ENCODE assay signal across 35 cellular contexts in the genomic region with DNA sequence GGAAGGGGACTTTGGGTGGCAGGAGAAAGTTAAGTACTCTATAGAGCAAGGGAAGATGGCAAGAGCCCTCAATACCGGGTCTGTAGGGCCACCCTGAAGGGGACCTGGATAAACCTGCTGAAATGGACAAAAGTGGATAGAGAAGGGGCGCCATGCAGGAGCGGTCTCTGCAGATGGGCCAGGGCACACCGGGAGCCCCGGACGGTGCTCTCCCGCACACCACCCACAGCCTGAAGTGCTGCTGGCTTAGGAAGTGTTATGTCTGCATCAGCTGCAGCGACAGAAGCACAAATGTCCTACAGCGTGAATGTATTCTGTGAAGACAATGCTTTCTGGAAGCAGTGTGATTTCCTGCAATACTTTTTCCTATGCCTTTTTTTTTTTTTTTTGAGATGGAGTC.
"Had no signal": no experiment of that assay in that cellular context is flagged by ENCODE, and none has a peak within 500 bp of the region (broad histone marks: within the 10 kb centered on the region; RNA-seq: fewer than 3 reads in every experiment).

No MANE protein-coding gene starts in this region.

- H3K9me3 Mint-ChIP-seq: activated CD4-positive, alpha-beta memory T cell treated with anti-CD3 and anti-CD28 coated beads for 36 hours; activated naive CD4-positive, alpha-beta T cell treated with anti-CD3 and anti-CD28 coated beads, Interleukin-2, amount 10 ng/mL, durations not matched to agents 7 days and 5 days had no signal

- H3K27ac ChIP-seq: Peyer's patch, SJSA1, VCaP had no signal

- DNase-seq: activated B cell treated with CpG ODN at 0.5 μM for 24 hours; activated CD4-positive, alpha-beta memory T cell treated with anti-CD3 and anti-CD28 coated beads for 36 hours; activated CD4-positive, alpha-beta T cell treated with anti-CD3 and anti-CD28 coated beads for 4 hours; activated CD4-positive, alpha-beta T cell treated with anti-CD3 and anti-CD28 coated beads, Interleukin-2, amount 50 U/mL, for 1 hour; activated CD4-positive, CD25-positive, alpha-beta regulatory T cell treated with anti-CD3 and anti-CD28 coated beads, Interleukin-2, amount 50 U/mL, for 72 hours; activated CD8-positive, alpha-beta memory T cell treated with anti-CD3 and anti-CD28 coated beads for 24 hours; activated CD8-positive, alpha-beta memory T cell treated with anti-CD3 and anti-CD28 coated beads, Interleukin-2, amount 10 ng/mL, durations not matched to agents 7 days and 5 days; activated CD8-positive, alpha-beta memory T cell treated with anti-CD3 and anti-CD28 coated beads, Interleukin-2, amount 50 U/mL, for 48 hours; activated effector memory CD4-positive, alpha-beta T cell treated with Interleukin-2 at 50 U/mL for 16 hours; activated naive CD4-positive, alpha-beta T cell treated with anti-CD3 and anti-CD28 coated beads, Interleukin-2, amount 10 ng/mL, durations not matched to agents 7 days and 5 days; activated T-cell treated with anti-CD3 and anti-CD28 coated beads, Interleukin-2, amount 50 U/mL, for 48 hours; central memory CD4-positive, alpha-beta T cell; Karpas-422; KBM-7; NCI-H1105; NCI-H1436; NCI-H1694; NCI-H1930; NCI-H2171; NCI-H510A; NCI-H526; NCI-H748 treated with DMSO at 0.1 percent for 48 hours; NK-92 treated with Interleukin-12 subunit alpha and Interleukin-12 subunit beta, amount 100 ng/mL, for 24 hours; PC-3; Peyer's patch; RPMI8226; SHP77 treated with DMSO at 0.1 percent for 48 hours; SW 1271; T-helper 1 cell; T-helper 2 cell; T-helper 9 cell had no signal

- ATAC-seq: activated CD8-positive, alpha-beta memory T cell treated with anti-CD3 and anti-CD28 coated beads, Interleukin-2, amount 10 ng/mL, durations not matched to agents 7 days and 5 days; PC-3 had no signal

- H3K4me1 ChIP-seq: Peyer's patch had no signal

- H3K27me3 Mint-ChIP-seq: activated naive CD8-positive, alpha-beta T cell had no signal

- H3K9me3 ChIP-seq: Peyer's patch, SJSA1 had no signal

- H3K4me1 Mint-ChIP-seq: activated CD8-positive, alpha-beta memory T cell treated with anti-CD3 and anti-CD28 coated beads, Interleukin-2, amount 10 ng/mL, durations not matched to agents 7 days and 5 days; activated naive CD4-positive, alpha-beta T cell treated with anti-CD3 and anti-CD28 coated beads, Interleukin-2, amount 10 ng/mL, durations not matched to agents 7 days and 5 days had no signal

- H3K4me3 ChIP-seq: Peyer's patch, SJSA1 had no signal

- H3K27ac Mint-ChIP-seq: activated B cell treated with CpG ODN at 0.5 μM for 24 hours; activated CD4-positive, alpha-beta memory T cell treated with anti-CD3 and anti-CD28 coated beads for 36 hours; activated CD8-positive, alpha-beta memory T cell treated with anti-CD3 and anti-CD28 coated beads, Interleukin-2, amount 10 ng/mL, durations not matched to agents 7 days and 5 days; activated naive CD4-positive, alpha-beta T cell treated with anti-CD3 and anti-CD28 coated beads, Interleukin-2, amount 10 ng/mL, durations not matched to agents 7 days and 5 days; activated naive CD8-positive, alpha-beta T cell had no signal

- H3K4me3 Mint-ChIP-seq: activated B cell treated with CpG ODN at 0.5 μM for 24 hours; activated CD4-positive, alpha-beta memory T cell treated with anti-CD3 and anti-CD28 coated beads for 36 hours; activated CD8-positive, alpha-beta memory T cell treated with anti-CD3 and anti-CD28 coated beads, Interleukin-2, amount 10 ng/mL, durations not matched to agents 7 days and 5 days; activated naive CD4-positive, alpha-beta T cell treated with anti-CD3 and anti-CD28 coated beads, Interleukin-2, amount 10 ng/mL, durations not matched to agents 7 days and 5 days; activated naive CD8-positive, alpha-beta T cell; brain had no signal

- H3K36me3 Mint-ChIP-seq: activated CD4-positive, alpha-beta memory T cell treated with anti-CD3 and anti-CD28 coated beads for 36 hours; activated CD8-positive, alpha-beta memory T cell treated with anti-CD3 and anti-CD28 coated beads, Interleukin-2, amount 10 ng/mL, durations not matched to agents 7 days and 5 days; activated naive CD4-positive, alpha-beta T cell treated with anti-CD3 and anti-CD28 coated beads, Interleukin-2, amount 10 ng/mL, durations not matched to agents 7 days and 5 days; activated naive CD8-positive, alpha-beta T cell had no signal

- H3K27me3 ChIP-seq: Peyer's patch, SJSA1 had no signal
